1 cellular context compared by ENCODE assay signal in the genomic region with DNA sequence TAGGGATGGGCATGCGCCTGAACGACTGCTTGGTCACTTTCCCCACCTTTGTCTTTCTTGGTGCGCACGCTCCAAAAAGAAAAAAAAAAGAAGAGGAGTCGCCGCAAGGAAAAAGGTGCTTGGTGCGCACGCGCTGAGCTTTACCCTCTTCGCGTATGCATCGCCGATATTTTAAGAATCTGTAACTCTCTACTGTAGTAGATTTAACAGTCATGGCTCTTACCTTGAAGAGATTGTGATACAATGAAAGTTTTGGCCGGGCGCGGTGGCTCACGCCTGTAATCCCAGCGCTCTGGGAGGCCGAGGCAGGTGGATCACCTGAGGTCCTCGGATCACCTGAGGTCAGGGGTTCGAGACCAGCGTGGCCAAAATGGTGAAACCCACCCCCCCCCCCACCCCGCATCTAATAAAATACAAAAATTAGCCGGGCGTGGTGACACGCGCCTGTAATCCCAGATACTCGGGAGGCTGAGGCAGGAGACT.
TF ChIP-seq lines count a peak whose summit lies in the region.

No MANE protein-coding gene starts in this region.

TF ChIP-seq in GM12878, 131 proteins besides CTCF, POLR2A, EP300 and RAD21:
- TF ChIP-seq POLR2AphosphoS5 (IDR thresholded peaks at IDR 0.05; ENCODE audit: low read length) (peak; percentile 37; the same call in 1 of the 2 replicates), RUNX3 (IDR thresholded peaks at IDR 0.05; ENCODE audit: low read length) (0 out of 2 replicates have a peak, but pooled peaks have one; percentile 4), RB1 (IDR thresholded peaks at IDR 0.05; ENCODE audit: borderline replicate concordance) (peak; percentile 19; the same call in 1 of the 2 replicates), RELB (IDR thresholded peaks at IDR 0.05; ENCODE audit: low read depth) (0 out of 2 replicates have a peak, but pooled peaks have one; percentile 40), ZNF207 (IDR thresholded peaks at IDR 0.05; ENCODE audit: borderline replicate concordance) (peak; percentile 68), ATF7 (IDR thresholded peaks at IDR 0.05; ENCODE audit: low read depth) (no peak), NRF1 (conservative IDR thresholded peaks at IDR 0.05; ENCODE audit: low read depth, low read length) (peak; percentile 79), FOXK2 (IDR thresholded peaks at IDR 0.05) (no peak), SMARCA5 (IDR thresholded peaks at IDR 0.05) (0 out of 2 replicates have a peak, but pooled peaks have one; percentile 19), YY1 (IDR thresholded peaks at IDR 0.05; ENCODE audit: low read depth, low read length) (peak; percentile 14; the same call in 1 of the 2 replicates), SREBF1 (IDR thresholded peaks at IDR 0.05; ENCODE audit: low read length) (no peak), ZNF384 (IDR thresholded peaks at IDR 0.05; ENCODE audit: borderline replicate concordance, low read depth, low read length) (peak; percentile 99), CHD4 (IDR thresholded peaks at IDR 0.05) (no peak), POU2F2 (IDR thresholded peaks at IDR 0.05; ENCODE audit: borderline replicate concordance, low read depth, low read length) (peak; percentile 56; the same call in 1 of the 3 replicates)
